In the genomic region with DNA sequence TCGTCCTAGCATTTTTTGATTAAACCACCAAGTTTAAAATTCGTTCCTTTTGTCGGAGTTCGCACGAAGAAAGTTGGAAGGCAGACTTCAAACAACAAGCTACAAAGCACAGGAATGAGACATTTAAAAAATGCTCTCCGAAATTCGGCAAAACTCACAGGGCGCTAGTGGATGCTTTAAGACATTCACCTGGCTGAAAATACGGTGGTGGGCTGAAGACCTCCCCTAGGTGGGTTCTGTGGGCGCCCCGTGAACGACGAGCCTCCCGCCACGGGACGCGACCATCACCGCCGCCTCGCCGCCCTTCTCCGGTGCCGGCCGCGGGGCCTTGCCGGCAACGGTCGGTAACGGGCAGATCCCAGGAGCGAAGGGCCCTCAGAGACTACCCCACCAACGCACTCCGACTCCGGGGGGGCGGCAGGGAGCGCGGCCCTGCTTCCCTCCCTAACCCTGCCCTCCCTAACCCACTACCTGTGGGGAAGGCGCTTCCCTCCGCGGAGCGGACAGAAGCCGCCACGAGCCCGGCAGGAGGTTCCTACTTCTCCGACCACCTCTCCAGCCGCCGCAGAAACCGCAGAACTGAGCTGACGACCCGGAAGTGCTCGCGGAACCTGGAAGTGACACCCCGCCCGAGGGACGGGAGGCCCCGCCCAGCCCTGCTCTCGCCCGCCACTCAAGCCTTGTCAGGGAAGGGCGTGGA, we compare ENCODE assay signal across 8 cellular contexts. TPM values are rescaled to one million over a fixed set of nuclear protein-coding genes. Genes with fewer than 3 reads are reported as not detected.
DNase-seq lines count a peak whose midpoint lies in the region; ATAC-seq, FAIRE-seq and TF ChIP-seq lines count a peak whose summit lies in the region.

A gene with protein sequence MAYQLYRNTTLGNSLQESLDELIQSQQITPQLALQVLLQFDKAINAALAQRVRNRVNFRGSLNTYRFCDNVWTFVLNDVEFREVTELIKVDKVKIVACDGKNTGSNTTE (minus strand): TSS at position 581 of the 700 bp plus-strand sequence. CDS start 5,238 bp downstream, outside the sequence.

- H3K36me3 ChIP-seq in adipocyte (ENCODE audit: control insufficient read depth, insufficient read depth, low read length, severe bottlenecking), result peaks cover 27% of the 10 kb centered on the region
- H3K36me3 ChIP-seq in cardiac muscle cell, result peaks cover 7% of the 10 kb centered on the region
- H3K36me3 ChIP-seq in pancreas, result no peaks in the 10 kb centered on the region
- H3K36me3 ChIP-seq in tibial artery, result peaks cover 4 to 23% (median 19%) of the 10 kb centered on the region in 3 donors

- in situ Hi-C loops in GM13976 (cut with MboI; ENCODE audit: low sequenced_read_pairs, unreplicated experiment), result no loop called here

- H3K4me3 ChIP-seq in adipocyte (ENCODE audit: low read length) (peak within 1 kb of the TSS; percentile 96), cardiac muscle cell (peak within 1 kb of the TSS; percentile 98), pancreas (peak within 1 kb of the TSS; percentile 64 to 95 (median 76)), tibial artery (peak within 1 kb of the TSS; percentile 92 to 97)

- H3K27me3 ChIP-seq in adipocyte (replicated peaks; ENCODE audit: control insufficient read depth, insufficient read depth, low read length) (no peaks in the 10 kb centered on the region), cardiac muscle cell (no peaks in the 10 kb centered on the region), pancreas (no peaks in the 10 kb centered on the region), tibial artery (no peaks in the 10 kb centered on the region)

- peak; percentile 96 for DNase-seq in GM13976 (ENCODE audit: low spot score)
- peak; percentile 60 for DNase-seq in NCI-H1436 treated with DMSO at 0.1 percent for 48 hours (lab: John Stamatoyannopoulos, UW)
- DNase-seq in T follicular helper cell (ENCODE audit: low read depth), result peak; percentile 86
- DNase-seq in adipocyte (ENCODE audit: low read depth), result peak; percentile 98
- DNase-seq in cardiac muscle cell (ENCODE audit: low read depth in 1 of 2, low spot score in 1 of 2), result peak; percentile 96 to 97
- DNase-seq in pancreas, result peak; percentile 92 to 97 (median 94)
- DNase-seq in tibial artery, result peak; percentile 94 to 97

- peak; percentile 99 for ATAC-seq in HG02852 (IDR thresholded peaks at IDR 0.05; ENCODE audit: unreplicated experiment)
- peak; percentile 99 to 100 (median 100) for ATAC-seq in pancreas

- FAIRE-seq in pancreas (lab: Jason Lieb, UNC), result peak; percentile 94

- H3K27ac ChIP-seq in cardiac muscle cell, result peak within 1 kb of the TSS; percentile 95
- H3K27ac ChIP-seq in pancreas, result peak within 1 kb of the TSS; percentile 22 to 71 (median 44)
- peak within 1 kb of the TSS; percentile 83 to 86 for H3K27ac ChIP-seq in tibial artery

- H3K9ac ChIP-seq in adipocyte (ENCODE audit: low read length), result peak within 1 kb of the TSS; percentile 94

- H3K9me3 ChIP-seq in adipocyte (ENCODE audit: control insufficient read depth, low read length) (no peaks in the 10 kb centered on the region), cardiac muscle cell (ENCODE audit: low read depth) (no peaks in the 10 kb centered on the region), pancreas (no peaks in the 10 kb centered on the region), tibial artery (no peaks in the 10 kb centered on the region)

- no peak for TF ChIP-seq CTCF in GM13976 (IDR thresholded peaks at IDR 0.05; ENCODE audit: borderline replicate concordance, control extremely low read depth, extremely low read depth, insufficient read depth, missing control alignments)
- no peak for TF ChIP-seq CTCF in cardiac muscle cell (IDR thresholded peaks at IDR 0.05; ENCODE audit: low read depth, low read length)
- TF ChIP-seq CTCF in pancreas (IDR thresholded peaks at IDR 0.05), result no peak
- no peak for TF ChIP-seq CTCF in tibial artery (IDR thresholded peaks at IDR 0.05)

- intact Hi-C loops in pancreas (cut with DNase I), result no loop called here
- intact Hi-C loops in tibial artery (cut with DNase I; ENCODE audit: low total_unique reads), result no loop called here

- WGBS in pancreas, 2 donors, result 0% methylated on average over 53 to 58 of the region's 58 CpGs

- H3K4me1 ChIP-seq in adipocyte (ENCODE audit: control insufficient read depth, insufficient read depth, low read length), result peaks cover 28% of the 10 kb centered on the region
- peaks cover 16% of the 10 kb centered on the region for H3K4me1 ChIP-seq in cardiac muscle cell (ENCODE audit: low read depth)
- H3K4me1 ChIP-seq in pancreas, result peaks cover 0 to 20% (median 6%) of the 10 kb centered on the region in 3 donors
- H3K4me1 ChIP-seq in tibial artery, result peaks cover 0 to 26% (median 15%) of the 10 kb centered on the region in 4 donors

RNA-seq across cellular contexts. Expression of the gene that starts here (rescaled TPM):
- total RNA-seq in cardiac muscle cell, result 22.2 and 52.1 TPM in 2 replicates
- polyA plus RNA-seq in cardiac muscle cell, result 227 and 274 TPM in 2 replicates
- 10 to 100 TPM; 16.8 to 39.1 (median 32.5) TPM for total RNA-seq in pancreas
- 10 to 100 TPM; 33.5 to 62.5 TPM for polyA plus RNA-seq in pancreas

Comparison
In these comparisons a context has a peak if more than half of its experiments do, and no peak if none do; other contexts are left out.
1. Peak in every context shown above with its lines: DNase-seq, ATAC-seq, H3K4me3 ChIP-seq and H3K27ac ChIP-seq.
2. H3K27ac ChIP-seq: peak in every context shown above with its lines; median percentile 95 in cardiac muscle cell; 84 in tibial artery; 44 in pancreas.